Comparison of ENCODE assay signal across 1 cellular context in the genomic region with DNA sequence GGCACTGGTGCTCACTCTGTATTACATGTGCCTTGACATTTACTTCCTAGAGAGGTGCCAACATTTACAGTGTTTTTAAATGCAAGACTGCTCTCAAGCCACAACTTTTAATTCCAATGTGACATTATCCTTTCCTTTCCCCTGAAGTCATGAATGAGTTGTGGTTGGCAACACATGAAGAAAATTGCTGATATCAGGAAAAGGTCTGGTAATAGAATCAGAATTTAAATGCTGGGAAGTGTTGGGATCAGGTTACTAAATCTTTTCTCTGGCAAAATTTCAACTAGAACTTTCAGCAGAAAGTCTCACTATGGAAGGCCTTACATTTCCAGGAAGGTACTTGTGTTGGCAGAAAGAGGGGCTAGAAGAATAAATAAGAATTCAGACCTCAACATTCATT.
TF ChIP-seq lines count a peak whose summit lies in the region.

No MANE protein-coding gene starts in this region.

TF ChIP-seq in GM23338, 12 proteins besides CTCF, POLR2A, EP300 and RAD21 (continued from another document):
- TF ChIP-seq, protein P1, sequence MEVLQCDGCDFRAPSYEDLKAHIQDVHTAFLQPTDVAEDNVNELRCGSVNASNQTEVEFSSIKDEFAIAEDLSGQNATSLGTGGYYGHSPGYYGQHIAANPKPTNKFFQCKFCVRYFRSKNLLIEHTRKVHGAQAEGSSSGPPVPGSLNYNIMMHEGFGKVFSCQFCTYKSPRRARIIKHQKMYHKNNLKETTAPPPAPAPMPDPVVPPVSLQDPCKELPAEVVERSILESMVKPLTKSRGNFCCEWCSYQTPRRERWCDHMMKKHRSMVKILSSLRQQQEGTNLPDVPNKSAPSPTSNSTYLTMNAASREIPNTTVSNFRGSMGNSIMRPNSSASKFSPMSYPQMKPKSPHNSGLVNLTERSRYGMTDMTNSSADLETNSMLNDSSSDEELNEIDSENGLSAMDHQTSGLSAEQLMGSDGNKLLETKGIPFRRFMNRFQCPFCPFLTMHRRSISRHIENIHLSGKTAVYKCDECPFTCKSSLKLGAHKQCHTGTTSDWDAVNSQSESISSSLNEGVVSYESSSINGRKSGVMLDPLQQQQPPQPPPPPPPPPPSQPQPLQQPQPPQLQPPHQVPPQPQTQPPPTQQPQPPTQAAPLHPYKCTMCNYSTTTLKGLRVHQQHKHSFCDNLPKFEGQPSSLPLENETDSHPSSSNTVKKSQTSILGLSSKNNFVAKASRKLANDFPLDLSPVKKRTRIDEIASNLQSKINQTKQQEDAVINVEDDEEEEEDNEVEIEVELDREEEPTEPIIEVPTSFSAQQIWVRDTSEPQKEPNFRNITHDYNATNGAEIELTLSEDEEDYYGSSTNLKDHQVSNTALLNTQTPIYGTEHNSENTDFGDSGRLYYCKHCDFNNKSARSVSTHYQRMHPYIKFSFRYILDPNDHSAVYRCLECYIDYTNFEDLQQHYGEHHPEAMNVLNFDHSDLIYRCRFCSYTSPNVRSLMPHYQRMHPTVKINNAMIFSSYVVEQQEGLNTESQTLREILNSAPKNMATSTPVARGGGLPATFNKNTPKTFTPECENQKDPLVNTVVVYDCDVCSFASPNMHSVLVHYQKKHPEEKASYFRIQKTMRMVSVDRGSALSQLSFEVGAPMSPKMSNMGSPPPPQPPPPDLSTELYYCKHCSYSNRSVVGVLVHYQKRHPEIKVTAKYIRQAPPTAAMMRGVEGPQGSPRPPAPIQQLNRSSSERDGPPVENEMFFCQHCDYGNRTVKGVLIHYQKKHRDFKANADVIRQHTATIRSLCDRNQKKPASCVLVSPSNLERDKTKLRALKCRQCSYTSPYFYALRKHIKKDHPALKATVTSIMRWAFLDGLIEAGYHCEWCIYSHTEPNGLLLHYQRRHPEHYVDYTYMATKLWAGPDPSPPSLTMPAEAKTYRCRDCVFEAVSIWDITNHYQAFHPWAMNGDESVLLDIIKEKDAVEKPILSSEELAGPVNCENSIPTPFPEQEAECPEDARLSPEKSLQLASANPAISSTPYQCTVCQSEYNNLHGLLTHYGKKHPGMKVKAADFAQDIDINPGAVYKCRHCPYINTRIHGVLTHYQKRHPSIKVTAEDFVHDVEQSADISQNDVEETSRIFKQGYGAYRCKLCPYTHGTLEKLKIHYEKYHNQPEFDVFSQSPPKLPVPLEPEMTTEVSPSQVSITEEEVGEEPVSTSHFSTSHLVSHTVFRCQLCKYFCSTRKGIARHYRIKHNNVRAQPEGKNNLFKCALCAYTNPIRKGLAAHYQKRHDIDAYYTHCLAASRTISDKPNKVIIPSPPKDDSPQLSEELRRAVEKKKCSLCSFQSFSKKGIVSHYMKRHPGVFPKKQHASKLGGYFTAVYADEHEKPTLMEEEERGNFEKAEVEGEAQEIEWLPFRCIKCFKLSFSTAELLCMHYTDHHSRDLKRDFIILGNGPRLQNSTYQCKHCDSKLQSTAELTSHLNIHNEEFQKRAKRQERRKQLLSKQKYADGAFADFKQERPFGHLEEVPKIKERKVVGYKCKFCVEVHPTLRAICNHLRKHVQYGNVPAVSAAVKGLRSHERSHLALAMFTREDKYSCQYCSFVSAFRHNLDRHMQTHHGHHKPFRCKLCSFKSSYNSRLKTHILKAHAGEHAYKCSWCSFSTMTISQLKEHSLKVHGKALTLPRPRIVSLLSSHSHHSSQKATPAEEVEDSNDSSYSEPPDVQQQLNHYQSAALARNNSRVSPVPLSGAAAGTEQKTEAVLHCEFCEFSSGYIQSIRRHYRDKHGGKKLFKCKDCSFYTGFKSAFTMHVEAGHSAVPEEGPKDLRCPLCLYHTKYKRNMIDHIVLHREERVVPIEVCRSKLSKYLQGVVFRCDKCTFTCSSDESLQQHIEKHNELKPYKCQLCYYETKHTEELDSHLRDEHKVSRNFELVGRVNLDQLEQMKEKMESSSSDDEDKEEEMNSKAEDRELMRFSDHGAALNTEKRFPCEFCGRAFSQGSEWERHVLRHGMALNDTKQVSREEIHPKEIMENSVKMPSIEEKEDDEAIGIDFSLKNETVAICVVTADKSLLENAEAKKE (CRISPR knock-in tag; IDR thresholded peaks at IDR 0.05): no peak
- TF ChIP-seq POLR2AphosphoS5 (IDR thresholded peaks at IDR 0.05; ENCODE audit: low read depth): no peak
- TF ChIP-seq, protein P2, sequence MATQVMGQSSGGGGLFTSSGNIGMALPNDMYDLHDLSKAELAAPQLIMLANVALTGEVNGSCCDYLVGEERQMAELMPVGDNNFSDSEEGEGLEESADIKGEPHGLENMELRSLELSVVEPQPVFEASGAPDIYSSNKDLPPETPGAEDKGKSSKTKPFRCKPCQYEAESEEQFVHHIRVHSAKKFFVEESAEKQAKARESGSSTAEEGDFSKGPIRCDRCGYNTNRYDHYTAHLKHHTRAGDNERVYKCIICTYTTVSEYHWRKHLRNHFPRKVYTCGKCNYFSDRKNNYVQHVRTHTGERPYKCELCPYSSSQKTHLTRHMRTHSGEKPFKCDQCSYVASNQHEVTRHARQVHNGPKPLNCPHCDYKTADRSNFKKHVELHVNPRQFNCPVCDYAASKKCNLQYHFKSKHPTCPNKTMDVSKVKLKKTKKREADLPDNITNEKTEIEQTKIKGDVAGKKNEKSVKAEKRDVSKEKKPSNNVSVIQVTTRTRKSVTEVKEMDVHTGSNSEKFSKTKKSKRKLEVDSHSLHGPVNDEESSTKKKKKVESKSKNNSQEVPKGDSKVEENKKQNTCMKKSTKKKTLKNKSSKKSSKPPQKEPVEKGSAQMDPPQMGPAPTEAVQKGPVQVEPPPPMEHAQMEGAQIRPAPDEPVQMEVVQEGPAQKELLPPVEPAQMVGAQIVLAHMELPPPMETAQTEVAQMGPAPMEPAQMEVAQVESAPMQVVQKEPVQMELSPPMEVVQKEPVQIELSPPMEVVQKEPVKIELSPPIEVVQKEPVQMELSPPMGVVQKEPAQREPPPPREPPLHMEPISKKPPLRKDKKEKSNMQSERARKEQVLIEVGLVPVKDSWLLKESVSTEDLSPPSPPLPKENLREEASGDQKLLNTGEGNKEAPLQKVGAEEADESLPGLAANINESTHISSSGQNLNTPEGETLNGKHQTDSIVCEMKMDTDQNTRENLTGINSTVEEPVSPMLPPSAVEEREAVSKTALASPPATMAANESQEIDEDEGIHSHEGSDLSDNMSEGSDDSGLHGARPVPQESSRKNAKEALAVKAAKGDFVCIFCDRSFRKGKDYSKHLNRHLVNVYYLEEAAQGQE (IDR thresholded peaks at IDR 0.05; ENCODE audit: unreplicated experiment): no peak
- TF ChIP-seq NANOG (IDR thresholded peaks at IDR 0.05; ENCODE audit: borderline replicate concordance): no peak
